Comparison of ENCODE assay signal across 1 cellular context in genomic region chr11:16874275-16874975, GRCh38.
TF ChIP-seq lines count a peak whose summit lies in the region.

No MANE protein-coding gene starts in this region.

TF ChIP-seq in HepG2, 621 proteins besides CTCF, POLR2A, EP300 and RAD21 (continued from another document and continues in another):
- TF ChIP-seq ZNF775 (CRISPR knock-in tag; IDR thresholded peaks at IDR 0.05; ENCODE audit: borderline replicate concordance) (no peak), ZNF770 (CRISPR knock-in tag; IDR thresholded peaks at IDR 0.05) (peak; percentile 99), NR2F6 (IDR thresholded peaks at IDR 0.05) (no peak), NR2F6 (CRISPR knock-in tag; IDR thresholded peaks at IDR 0.05) (0 out of 2 replicates have a peak, but pooled peaks have one; percentile 23), TMF1 (CRISPR knock-in tag; IDR thresholded peaks at IDR 0.05; ENCODE audit: low read depth) (no peak), MTF1 (CRISPR knock-in tag; IDR thresholded peaks at IDR 0.05) (no peak), RAD51 (IDR thresholded peaks at IDR 0.05; ENCODE audit: borderline replicate concordance) (no peak), ZNF776 (CRISPR knock-in tag; IDR thresholded peaks at IDR 0.05) (no peak), SCMH1 (CRISPR knock-in tag; IDR thresholded peaks at IDR 0.05; ENCODE audit: borderline replicate concordance) (no peak), DR1 (CRISPR knock-in tag; IDR thresholded peaks at IDR 0.05) (no peak), ASH2L (IDR thresholded peaks at IDR 0.05; ENCODE audit: insufficient read length, low read depth, low read length) (no peak), ZNF747 (CRISPR knock-in tag; IDR thresholded peaks at IDR 0.05; ENCODE audit: borderline replicate concordance) (no peak), CREM (IDR thresholded peaks at IDR 0.05) (no peak), CREM (CRISPR knock-in tag; IDR thresholded peaks at IDR 0.05) (no peak), HNRNPL (IDR thresholded peaks at IDR 0.05; ENCODE audit: low read depth, low read length) (no peak), RFXANK (CRISPR knock-in tag; IDR thresholded peaks at IDR 0.05) (no peak), ZBTB8A (CRISPR knock-in tag; IDR thresholded peaks at IDR 0.05; ENCODE audit: borderline replicate concordance, low read depth) (no peak), ZNF326 (CRISPR knock-in tag; IDR thresholded peaks at IDR 0.05; ENCODE audit: borderline replicate concordance) (no peak), TGIF2 (CRISPR knock-in tag; IDR thresholded peaks at IDR 0.05) (no peak), MYPOP (CRISPR knock-in tag; IDR thresholded peaks at IDR 0.05) (no peak), ZNF652 (CRISPR knock-in tag; IDR thresholded peaks at IDR 0.05; ENCODE audit: borderline replicate concordance, low read depth) (no peak), XRCC5 (optimal IDR thresholded peaks at IDR 0.05; ENCODE audit: low read length) (no peak), ZNF552 (CRISPR knock-in tag; IDR thresholded peaks at IDR 0.05; ENCODE audit: borderline replicate concordance) (no peak), TFAP4 (IDR thresholded peaks at IDR 0.05; ENCODE audit: borderline replicate concordance, low read depth) (peak; percentile 84; the same call in 1 of the 2 replicates), ZSCAN31 (CRISPR knock-in tag; IDR thresholded peaks at IDR 0.05; ENCODE audit: low read depth) (no peak), ZNF12 (CRISPR knock-in tag; IDR thresholded peaks at IDR 0.05) (no peak), ZNF792 (CRISPR knock-in tag; IDR thresholded peaks at IDR 0.05) (no peak), HNF4A (CRISPR knock-in tag; IDR thresholded peaks at IDR 0.05) (peak; percentile 33; the same call in 1 of the 2 replicates), SUZ12 (IDR thresholded peaks at IDR 0.05; ENCODE audit: low read depth, low read length) (no peak), NCOA5 (CRISPR knock-in tag; IDR thresholded peaks at IDR 0.05) (no peak), DMTF1 (CRISPR knock-in tag; IDR thresholded peaks at IDR 0.05) (no peak), SP2 (CRISPR knock-in tag; IDR thresholded peaks at IDR 0.05) (no peak), SP140L (CRISPR knock-in tag; IDR thresholded peaks at IDR 0.05; ENCODE audit: borderline replicate concordance) (no peak), ZNF224 (CRISPR knock-in tag; IDR thresholded peaks at IDR 0.05) (no peak; the same call in 1 of the 2 replicates), ZNF318 (CRISPR knock-in tag; IDR thresholded peaks at IDR 0.05) (no peak), RXRB (CRISPR knock-in tag; IDR thresholded peaks at IDR 0.05; ENCODE audit: borderline replicate concordance) (no peak), PHB2 (IDR thresholded peaks at IDR 0.05; ENCODE audit: partially characterized antibody) (no peak), FOXK2 (IDR thresholded peaks at IDR 0.05) (no peak), TIGD3 (CRISPR knock-in tag; IDR thresholded peaks at IDR 0.05; ENCODE audit: borderline replicate concordance) (no peak), ARHGAP35 (CRISPR knock-in tag; IDR thresholded peaks at IDR 0.05; ENCODE audit: borderline replicate concordance) (no peak), ZNF24 (IDR thresholded peaks at IDR 0.05) (no peak), TOPORS (CRISPR knock-in tag; IDR thresholded peaks at IDR 0.05) (no peak), ZNF256 (CRISPR knock-in tag; conservative IDR thresholded peaks at IDR 0.05) (no peak), IRX3 (CRISPR knock-in tag; IDR thresholded peaks at IDR 0.05; ENCODE audit: borderline replicate concordance, low read depth) (no peak), ONECUT2 (CRISPR knock-in tag; IDR thresholded peaks at IDR 0.05) (no peak), EEA1 (CRISPR knock-in tag; IDR thresholded peaks at IDR 0.05; ENCODE audit: borderline replicate concordance) (no peak), GTF3A (CRISPR knock-in tag; conservative IDR thresholded peaks at IDR 0.05) (no peak), NR2F1 (CRISPR knock-in tag; IDR thresholded peaks at IDR 0.05) (0 out of 4 replicates have a peak, but pooled peaks of 1 of the 2 experiments have one; percentile 29)
- TF ChIP-seq, protein P1, sequence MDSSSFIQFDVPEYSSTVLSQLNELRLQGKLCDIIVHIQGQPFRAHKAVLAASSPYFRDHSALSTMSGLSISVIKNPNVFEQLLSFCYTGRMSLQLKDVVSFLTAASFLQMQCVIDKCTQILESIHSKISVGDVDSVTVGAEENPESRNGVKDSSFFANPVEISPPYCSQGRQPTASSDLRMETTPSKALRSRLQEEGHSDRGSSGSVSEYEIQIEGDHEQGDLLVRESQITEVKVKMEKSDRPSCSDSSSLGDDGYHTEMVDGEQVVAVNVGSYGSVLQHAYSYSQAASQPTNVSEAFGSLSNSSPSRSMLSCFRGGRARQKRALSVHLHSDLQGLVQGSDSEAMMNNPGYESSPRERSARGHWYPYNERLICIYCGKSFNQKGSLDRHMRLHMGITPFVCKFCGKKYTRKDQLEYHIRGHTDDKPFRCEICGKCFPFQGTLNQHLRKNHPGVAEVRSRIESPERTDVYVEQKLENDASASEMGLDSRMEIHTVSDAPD (CRISPR knock-in tag; IDR thresholded peaks at IDR 0.05), result no peak
- TF ChIP-seq, protein P2, sequence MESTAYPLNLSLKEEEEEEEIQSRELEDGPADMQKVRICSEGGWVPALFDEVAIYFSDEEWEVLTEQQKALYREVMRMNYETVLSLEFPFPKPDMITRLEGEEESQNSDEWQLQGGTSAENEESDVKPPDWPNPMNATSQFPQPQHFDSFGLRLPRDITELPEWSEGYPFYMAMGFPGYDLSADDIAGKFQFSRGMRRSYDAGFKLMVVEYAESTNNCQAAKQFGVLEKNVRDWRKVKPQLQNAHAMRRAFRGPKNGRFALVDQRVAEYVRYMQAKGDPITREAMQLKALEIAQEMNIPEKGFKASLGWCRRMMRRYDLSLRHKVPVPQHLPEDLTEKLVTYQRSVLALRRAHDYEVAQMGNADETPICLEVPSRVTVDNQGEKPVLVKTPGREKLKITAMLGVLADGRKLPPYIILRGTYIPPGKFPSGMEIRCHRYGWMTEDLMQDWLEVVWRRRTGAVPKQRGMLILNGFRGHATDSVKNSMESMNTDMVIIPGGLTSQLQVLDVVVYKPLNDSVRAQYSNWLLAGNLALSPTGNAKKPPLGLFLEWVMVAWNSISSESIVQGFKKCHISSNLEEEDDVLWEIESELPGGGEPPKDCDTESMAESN (CRISPR knock-in tag; conservative IDR thresholded peaks at IDR 0.05), result no peak
